Comparison of ENCODE assay signal across 16 cellular contexts in the genomic region with DNA sequence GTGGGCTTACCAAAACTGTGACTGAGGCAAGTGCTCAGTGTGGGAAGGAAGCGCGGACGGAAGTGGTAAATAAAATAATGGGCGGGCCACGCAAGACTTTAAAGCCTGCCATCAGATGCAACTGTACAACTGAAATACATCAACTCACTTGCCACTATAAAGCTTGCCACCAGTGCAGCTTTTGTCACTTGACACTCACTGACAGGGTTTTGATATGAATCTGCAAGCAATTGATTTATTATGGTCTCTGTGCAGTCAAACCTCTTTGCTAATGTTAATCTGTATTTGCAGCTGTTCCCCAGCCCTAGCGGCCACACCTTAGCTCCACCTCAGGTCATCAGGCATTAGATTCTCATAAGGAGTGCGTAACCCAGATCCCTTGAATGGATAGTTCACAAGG.
"Had no signal": no experiment of that assay in that cellular context is flagged by ENCODE, and none has a peak within 500 bp of the region (broad histone marks: within the 10 kb centered on the region; RNA-seq: fewer than 3 reads in every experiment).

No MANE protein-coding gene starts in this region.

- DNase-seq: activated CD4-positive, alpha-beta T cell treated with anti-CD3 and anti-CD28 coated beads for 1 hour; activated CD8-positive, alpha-beta memory T cell treated with anti-CD3 and anti-CD28 coated beads for 24 hours; effector CD8-positive, alpha-beta T cell; heart right ventricle; mesenchymal stem cell; mucosa of descending colon; naive B cell; retina; spleen; stimulated activated naive CD4-positive, alpha-beta T cell; thyroid gland; WERI-Rb-1 had no signal

- H3K36me3 Mint-ChIP-seq: naive B cell had no signal

- H3K9me3 Mint-ChIP-seq: activated naive CD4-positive, alpha-beta T cell treated with anti-CD3 and anti-CD28 coated beads, Interleukin-2, amount 50 U/mL, for 24 hours; dendritic cell treated with granulocyte-macrophage colony-stimulating factor and Interleukin-4, amounts not matched to agents 40 ng/mL and 50 ng/mL, for 4 days; naive B cell; neural crest cell had no signal

- H3K4me3 ChIP-seq: esophagus muscularis mucosa, heart right ventricle, mucosa of descending colon, spleen, thyroid gland had no signal

- ATAC-seq: heart right ventricle, mucosa of descending colon had no signal

- H3K27ac Mint-ChIP-seq: activated naive CD4-positive, alpha-beta T cell treated with anti-CD3 and anti-CD28 coated beads, Interleukin-2, amount 50 U/mL, for 24 hours; dendritic cell treated with granulocyte-macrophage colony-stimulating factor and Interleukin-4, amounts not matched to agents 40 ng/mL and 50 ng/mL, for 4 days had no signal

- H3K27me3 Mint-ChIP-seq: activated naive CD4-positive, alpha-beta T cell treated with anti-CD3 and anti-CD28 coated beads, Interleukin-2, amount 50 U/mL, for 24 hours; dendritic cell treated with granulocyte-macrophage colony-stimulating factor and Interleukin-4, amounts not matched to agents 40 ng/mL and 50 ng/mL, for 4 days; naive B cell had no signal

- H3K4me3 Mint-ChIP-seq: activated naive CD4-positive, alpha-beta T cell treated with anti-CD3 and anti-CD28 coated beads, Interleukin-2, amount 50 U/mL, for 24 hours; dendritic cell treated with granulocyte-macrophage colony-stimulating factor and Interleukin-4, amounts not matched to agents 40 ng/mL and 50 ng/mL, for 4 days had no signal
